12 cellular contexts compared by ENCODE assay signal in genomic region chr10:72081210-72081609, GRCh38. TPM values are rescaled to one million over a fixed set of nuclear protein-coding genes. Genes with fewer than 3 reads are reported as not detected.
DNase-seq lines count a peak whose midpoint lies in the region; ATAC-seq and TF ChIP-seq lines count a peak whose summit lies in the region.
"Had no signal": no experiment of that assay in that cellular context is flagged by ENCODE, and none has a peak within 500 bp of the region (broad histone marks: within the 10 kb centered on the region; RNA-seq: fewer than 3 reads in every experiment).

No MANE protein-coding gene starts in this region.

- H3K9me3 ChIP-seq in esophagus squamous epithelium (no peaks in the 10 kb centered on the region), spleen (no peaks in the 10 kb centered on the region)

- TF ChIP-seq CTCF in omental fat pad (IDR thresholded peaks at IDR 0.05): no peak
- no peak for TF ChIP-seq CTCF in esophagus squamous epithelium (IDR thresholded peaks at IDR 0.05)
- TF ChIP-seq CTCF in spleen (IDR thresholded peaks at IDR 0.05 in 8 of 11, conservative IDR thresholded peaks at IDR 0.05 in 3 of 11): no peak

- H3K27me3 ChIP-seq in esophagus squamous epithelium: peaks cover 0 to 6% (median 0%) of the 10 kb centered on the region in 4 donors
- peaks cover 0 to under 1% (median 0%) of the 10 kb centered on the region in 7 donors for H3K27me3 ChIP-seq in spleen (replicated peaks in 1 of 7)

- no peaks in the 10 kb centered on the region for H3K27me3 Mint-ChIP-seq in activated T-cell treated with anti-CD3 and anti-CD28 coated beads, Interleukin-2, amount 50 U/mL, for 4 hours (ENCODE audit: low read depth)
- H3K27me3 Mint-ChIP-seq in T-cell: no peaks in the 10 kb centered on the region
- no peaks in the 10 kb centered on the region for H3K27me3 Mint-ChIP-seq in effector memory CD8-positive, alpha-beta T cell

- CTCF ChIA-PET in T-cell (lab: Charles Lee): no interaction called here

- intact Hi-C loops in esophagus squamous epithelium (cut with DNase I) (no loop called here), spleen (cut with DNase I; ENCODE audit: low total_unique reads) (no loop called here)

- peaks cover 0 to 18% (median 0%) of the 10 kb centered on the region in 3 donors for H3K4me1 ChIP-seq in esophagus squamous epithelium
- H3K4me1 ChIP-seq in spleen: peaks cover 9 to 99% (median 54%) of the 10 kb centered on the region in 6 donors

- H3K4me3 Mint-ChIP-seq in activated T-cell treated with anti-CD3 and anti-CD28 coated beads, Interleukin-2, amount 50 U/mL, for 4 hours: peak overlapping the region; percentile 46
- H3K4me3 Mint-ChIP-seq in T-cell: peak overlapping the region; percentile 47 to 96 (median 53)
- peak overlapping the region; percentile 74 to 94 for H3K4me3 Mint-ChIP-seq in effector memory CD8-positive, alpha-beta T cell

- H3K36me3 ChIP-seq in esophagus squamous epithelium: no peaks in the 10 kb centered on the region
- peaks cover 0 to 5% (median 0%) of the 10 kb centered on the region in 6 donors for H3K36me3 ChIP-seq in spleen

- peaks cover 5% of the 10 kb centered on the region for H3K36me3 Mint-ChIP-seq in activated T-cell treated with anti-CD3 and anti-CD28 coated beads, Interleukin-2, amount 50 U/mL, for 4 hours (ENCODE audit: insufficient read depth)
- peaks cover 37% of the 10 kb centered on the region for H3K36me3 Mint-ChIP-seq in T-cell
- peaks cover 98% of the 10 kb centered on the region for H3K36me3 Mint-ChIP-seq in effector memory CD8-positive, alpha-beta T cell (ENCODE audit: insufficient read depth)

- ATAC-seq in activated T-cell treated with anti-CD3 and anti-CD28 coated beads, Interleukin-2, amount 50 U/mL, for 4 hours: no peak
- ATAC-seq in T-cell (replicated peaks in 1 of 4) (no peak), omental fat pad (ENCODE audit: low FRiP score) (no peak)
- ATAC-seq in effector memory CD8-positive, alpha-beta T cell (replicated peaks): no peak
- ATAC-seq: GM12878 had no signal

- TF ChIP-seq POLR2A in esophagus squamous epithelium (IDR thresholded peaks at IDR 0.05): no peak
- TF ChIP-seq POLR2A in spleen (IDR thresholded peaks at IDR 0.05): no peak

- WGBS in esophagus squamous epithelium, 2 donors: 97% methylated on average over 5 of the region's 9 CpGs; no CpG with 5 or more reads in 1 of the 2 donors
- 91 to 94% (median 93%) methylated on average over 9 of the region's 9 CpGs for WGBS in spleen, 5 donors

- H3K27ac Mint-ChIP-seq in T-cell: peak overlapping the region; percentile 94 to 99
- H3K27ac Mint-ChIP-seq in effector memory CD8-positive, alpha-beta T cell: peak overlapping the region; percentile 94 to 99

- H3K4me1 Mint-ChIP-seq in activated T-cell treated with anti-CD3 and anti-CD28 coated beads, Interleukin-2, amount 50 U/mL, for 4 hours (ENCODE audit: low read depth): peaks cover 93% of the 10 kb centered on the region
- H3K4me1 Mint-ChIP-seq in T-cell: peaks cover 95 to 99% (median 96%) of the 10 kb centered on the region in 3 donors
- peaks cover 83 to 86% of the 10 kb centered on the region in 2 donors for H3K4me1 Mint-ChIP-seq in effector memory CD8-positive, alpha-beta T cell (ENCODE audit: low read depth in 2 of 2)

- H3K9me3 Mint-ChIP-seq in activated T-cell treated with anti-CD3 and anti-CD28 coated beads, Interleukin-2, amount 50 U/mL, for 4 hours: no peaks in the 10 kb centered on the region
- H3K9me3 Mint-ChIP-seq in T-cell: no peaks in the 10 kb centered on the region
- H3K9me3 Mint-ChIP-seq in effector memory CD8-positive, alpha-beta T cell: no peaks in the 10 kb centered on the region

- H3K27ac ChIP-seq in temporal lobe (ENCODE audit: low read depth, low read length): peak overlapping the region; percentile 75
- H3K27ac ChIP-seq in esophagus squamous epithelium: no peak overlapping the region
- no peak overlapping the region for H3K27ac ChIP-seq in spleen
- H3K27ac ChIP-seq: SK-N-MC had no signal

- POLR2A ChIA-PET in T-cell (lab: Charles Lee): no interaction called here

- H3K4me3 ChIP-seq in esophagus squamous epithelium: no peak overlapping the region
- no peak overlapping the region for H3K4me3 ChIP-seq in spleen
- H3K4me3 ChIP-seq: GM12878, SK-N-MC had no signal

- DNase-seq in activated T-cell treated with anti-CD3 and anti-CD28 coated beads, Interleukin-2, amount 50 U/mL, for 4 hours: no peak
- DNase-seq in activated T-cell treated with anti-CD3 and anti-CD28 coated beads for 4 hours: no peak
- DNase-seq in T-cell: peak in 1 of 34 experiments; percentile 9
- DNase-seq in effector memory CD8-positive, alpha-beta T cell: peak in 2 of 3 experiments; percentile 1
- DNase-seq in omental fat pad (ENCODE audit: low spot score): no peak
- DNase-seq in esophagus squamous epithelium (lab: John Stamatoyannopoulos, UW): no peak
- no peak for DNase-seq in spleen
- DNase-seq: activated CD4-positive, CD25-positive, alpha-beta regulatory T cell; NCI-H2081 treated with DMSO at 0.1 percent for 48 hours had no signal

RNA-seq across cellular contexts. Expression of gene SPOCK2, which starts 7.1 kb away (rescaled TPM):
- 10 to 100 TPM; 74.7 to 85.7 (median 83.2) TPM for total RNA-seq in activated T-cell treated with anti-CD3 and anti-CD28 coated beads, Interleukin-2, amount 50 U/mL, for 4 hours
- 100 to 1,000 TPM; 501 to 684 (median 547) TPM for total RNA-seq in T-cell
- 25.8 TPM for total RNA-seq in temporal lobe
- total RNA-seq in omental fat pad: 10 to 100 TPM in 2 of 4 donors, 1 to 10 TPM in 2; 8.3 to 24.6 (median 16.2) TPM
- total RNA-seq in esophagus squamous epithelium: 1 to 10 TPM; 2.6 to 8.1 (median 5.0) TPM
- total RNA-seq in spleen: 10 to 100 TPM; 32.2 to 64.3 (median 43.5) TPM
- 10 to 100 TPM; 12.6 to 28.4 (median 23.6) TPM for polyA plus RNA-seq in spleen

Comparison
In these comparisons a context has a peak if more than half of its experiments do, and no peak if none do; other contexts are left out.
1. DNase-seq: peak in effector memory CD8-positive, alpha-beta T cell (2 of 3); none in activated T-cell treated with anti-CD3 and anti-CD28 coated beads, Interleukin-2, amount 50 U/mL, for 4 hours (single experiment), activated T-cell treated with anti-CD3 and anti-CD28 coated beads for 4 hours (single experiment), omental fat pad (single experiment), esophagus squamous epithelium (single experiment) and spleen (single experiment).
2. RNA of gene SPOCK2, which starts 7.1 kb away (total RNA-seq): 501 to 684 TPM in T-cell; 74.7 to 85.7 TPM in activated T-cell treated with anti-CD3 and anti-CD28 coated beads, Interleukin-2, amount 50 U/mL, for 4 hours, 32.2 to 64.3 TPM in spleen, 25.8 TPM in temporal lobe (single experiment), 8.3 to 24.6 TPM in omental fat pad and 2.6 to 8.1 TPM in esophagus squamous epithelium; every median in the first group is over 4 times any median in the second.
3. Peak in every context shown above with its lines, with median percentiles within 50 percentile points of each other: H3K4me3 Mint-ChIP-seq.